ENCODE assay signal across 1 cellular context in genomic region chr11:2725367-2726300, GRCh38.
TF ChIP-seq lines count a peak whose summit lies in the region.

No MANE protein-coding gene starts in this region.

TF ChIP-seq in SK-N-SH, 30 proteins besides CTCF, POLR2A, EP300 and RAD21 (continued from another document):
- TF ChIP-seq SIN3A (IDR thresholded peaks at IDR 0.05; ENCODE audit: borderline replicate concordance, low read depth, low read length): no peak
TF ChIP-seq in SK-N-SH: peak in this region for 0.
